ENCODE assay signal across 17 cellular contexts in genomic region chr21:41622831-41623548, GRCh38.
DNase-seq lines count a peak whose midpoint lies in the region; ATAC-seq and TF ChIP-seq lines count a peak whose summit lies in the region.
"Had no signal": no experiment of that assay in that cellular context is flagged by ENCODE, and none has a peak within 500 bp of the region (broad histone marks: within the 10 kb centered on the region; RNA-seq: fewer than 3 reads in every experiment).

No MANE protein-coding gene starts in this region.

- BruUV-seq in A673 (replicated peaks; lab: Mats Ljungman, UMichigan), result no TSS peak

- TF ChIP-seq CTCF in sigmoid colon (IDR thresholded peaks at IDR 0.05) (no peak), A673 (conservative IDR thresholded peaks at IDR 0.05; ENCODE audit: low read depth, low read length) (no peak)

- H3K4me1 ChIP-seq in sigmoid colon (no peaks in the 10 kb centered on the region), A673 (ENCODE audit: insufficient read depth, low read length, poor library complexity, severe bottlenecking) (no peaks in the 10 kb centered on the region)
- H3K4me1 ChIP-seq: pancreas, thyroid gland had no signal

- H3K36me3 ChIP-seq in sigmoid colon, result no peaks in the 10 kb centered on the region
- no peaks in the 10 kb centered on the region for H3K36me3 ChIP-seq in A673 (ENCODE audit: insufficient read depth, low read length, poor library complexity, severe bottlenecking)
- H3K36me3 ChIP-seq: brain microvascular endothelial cell, pancreas, thyroid gland had no signal

- CTCF ChIA-PET in A673 (lab: Charles Lee), result interaction anchor here (0.6 kb wide), 1 partner anchor 15 kb away, joined by 6 read pairs; no protein-coding TSS in a partner anchor

- peak; percentile 34 for DNase-seq in NK-92 treated with Interleukin-12 subunit alpha and Interleukin-12 subunit beta, amount 100 ng/mL, for 24 hours (lab: John Stamatoyannopoulos, UW)
- DNase-seq in NK-92 (lab: John Stamatoyannopoulos, UW; ENCODE audit: unreplicated experiment) (no peak), EL (peak; percentile 47), amniotic epithelial cell (ENCODE audit: low read depth) (peak; percentile 39), sigmoid colon (peak; percentile 60), A673 (ENCODE audit: low spot score) (no peak)
- DNase-seq: activated CD4-positive, CD25-positive, alpha-beta regulatory T cell; brain microvascular endothelial cell; effector memory CD8-positive, alpha-beta T cell; NCI-H524 treated with DMSO at 0.1 percent for 48 hours; pancreas; Right ventricle myocardium superior; thyroid gland had no signal

- H3K4me3 ChIP-seq in sigmoid colon (no peak overlapping the region), A673 (ENCODE audit: low read depth, low read length, poor library complexity, severe bottlenecking) (no peak overlapping the region)
- H3K4me3 ChIP-seq: GM23338, pancreas, thyroid gland had no signal

- H3K27ac ChIP-seq in sigmoid colon, result no peak overlapping the region
- H3K27ac ChIP-seq in A673 (ENCODE audit: low read depth, low read length, poor library complexity, severe bottlenecking), result no peak overlapping the region
- H3K27ac ChIP-seq: 22Rv1, brain microvascular endothelial cell, pancreas, thyroid gland had no signal

- intact Hi-C loops in sigmoid colon (cut with DNase I), result no loop called here
- intact Hi-C loops in A673 (cut with micrococcal nuclease; ENCODE audit: unreplicated experiment), result no loop called here

- H3K9me3 ChIP-seq in sigmoid colon, result no peaks in the 10 kb centered on the region
- no peaks in the 10 kb centered on the region for H3K9me3 ChIP-seq in A673 (ENCODE audit: low read depth, low read length, poor library complexity, severe bottlenecking)
- H3K9me3 ChIP-seq: pancreas, thyroid gland had no signal

- no peak for TF ChIP-seq EP300 in sigmoid colon (IDR thresholded peaks at IDR 0.05)

- H3K27me3 ChIP-seq in sigmoid colon (peaks cover 0 to 6% (median 0%) of the 10 kb centered on the region in 3 donors), A673 (replicated peaks; ENCODE audit: insufficient read depth, low read depth, low read length, poor library complexity) (no peaks in the 10 kb centered on the region)
- H3K27me3 ChIP-seq: brain microvascular endothelial cell, pancreas, thyroid gland had no signal

- ATAC-seq in HG02884 (IDR thresholded peaks at IDR 0.05; ENCODE audit: unreplicated experiment), result no peak
- no peak for ATAC-seq in GM19351 (IDR thresholded peaks at IDR 0.05; ENCODE audit: unreplicated experiment)
- ATAC-seq: effector memory CD8-positive, alpha-beta T cell; GM23338 had no signal

- no peak for TF ChIP-seq POLR2A in sigmoid colon (IDR thresholded peaks at IDR 0.05)

- WGBS in sigmoid colon, 2 donors, result 79 to 80% methylated on average over 26 of the region's 26 CpGs

- POLR2A ChIA-PET in A673 (lab: Charles Lee; ENCODE audit: low non-redundant PET), result interaction anchor here (0.6 kb wide), 1 partner anchor 61 kb away, joined by 3 read pairs; no protein-coding TSS in a partner anchor

Comparison
In these comparisons a context has a peak if more than half of its experiments do, and no peak if none do; other contexts are left out.
1. DNase-seq: peak in NK-92 treated with Interleukin-12 subunit alpha and Interleukin-12 subunit beta, amount 100 ng/mL, for 24 hours (single experiment), EL (single experiment), amniotic epithelial cell (single experiment) and sigmoid colon (single experiment); none in NK-92 (single experiment) and A673 (single experiment).